Comparison of ENCODE assay signal across 1 cellular context in the genomic region with DNA sequence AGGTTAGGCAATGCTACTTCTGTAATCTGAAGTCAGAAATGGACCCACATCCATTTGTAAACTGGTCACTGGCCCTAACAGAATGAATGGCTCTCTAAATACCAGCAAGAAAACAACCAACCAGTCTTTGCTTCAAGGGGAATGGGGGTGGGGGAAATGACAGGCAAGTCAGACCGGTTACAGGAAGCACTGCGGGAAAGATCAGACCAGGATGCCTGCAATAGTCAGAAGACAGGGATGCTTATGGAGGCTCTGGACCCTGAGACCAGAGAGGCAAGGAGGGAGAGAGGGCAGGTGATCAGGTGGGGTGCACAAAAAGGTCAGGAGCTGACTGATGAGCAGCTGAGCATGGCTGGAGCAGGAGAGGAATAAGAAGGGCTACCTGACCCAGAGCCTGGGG.
TF ChIP-seq lines count a peak whose summit lies in the region.

No MANE protein-coding gene starts in this region.

TF ChIP-seq in SK-N-SH, 30 proteins besides CTCF, POLR2A, EP300 and RAD21:
- TF ChIP-seq YY1 (IDR thresholded peaks at IDR 0.05; ENCODE audit: low read depth) = no peak
- no peak for TF ChIP-seq NFIC (IDR thresholded peaks at IDR 0.05; ENCODE audit: borderline replicate concordance)
- TF ChIP-seq, protein P1, sequence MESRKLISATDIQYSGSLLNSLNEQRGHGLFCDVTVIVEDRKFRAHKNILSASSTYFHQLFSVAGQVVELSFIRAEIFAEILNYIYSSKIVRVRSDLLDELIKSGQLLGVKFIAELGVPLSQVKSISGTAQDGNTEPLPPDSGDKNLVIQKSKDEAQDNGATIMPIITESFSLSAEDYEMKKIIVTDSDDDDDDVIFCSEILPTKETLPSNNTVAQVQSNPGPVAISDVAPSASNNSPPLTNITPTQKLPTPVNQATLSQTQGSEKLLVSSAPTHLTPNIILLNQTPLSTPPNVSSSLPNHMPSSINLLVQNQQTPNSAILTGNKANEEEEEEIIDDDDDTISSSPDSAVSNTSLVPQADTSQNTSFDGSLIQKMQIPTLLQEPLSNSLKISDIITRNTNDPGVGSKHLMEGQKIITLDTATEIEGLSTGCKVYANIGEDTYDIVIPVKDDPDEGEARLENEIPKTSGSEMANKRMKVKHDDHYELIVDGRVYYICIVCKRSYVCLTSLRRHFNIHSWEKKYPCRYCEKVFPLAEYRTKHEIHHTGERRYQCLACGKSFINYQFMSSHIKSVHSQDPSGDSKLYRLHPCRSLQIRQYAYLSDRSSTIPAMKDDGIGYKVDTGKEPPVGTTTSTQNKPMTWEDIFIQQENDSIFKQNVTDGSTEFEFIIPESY (IDR thresholded peaks at IDR 0.05; ENCODE audit: borderline replicate concordance, low read depth) = no peak
- TF ChIP-seq TCF12 (IDR thresholded peaks at IDR 0.05) = no peak
- TF ChIP-seq ELF1 (IDR thresholded peaks at IDR 0.05) = no peak
- no peak for TF ChIP-seq MEF2A (IDR thresholded peaks at IDR 0.05; ENCODE audit: borderline replicate concordance, low read depth)
- TF ChIP-seq SIN3A (IDR thresholded peaks at IDR 0.05; ENCODE audit: borderline replicate concordance, low read depth, low read length) = no peak
- no peak for TF ChIP-seq MXI1 (IDR thresholded peaks at IDR 0.05; ENCODE audit: low read depth, low read length)
- TF ChIP-seq CHD2 (IDR thresholded peaks at IDR 0.05; ENCODE audit: low read length, partially characterized antibody) = no peak
- no peak for TF ChIP-seq RFX5 (IDR thresholded peaks at IDR 0.05; ENCODE audit: low read length)
- no peak for TF ChIP-seq GABPA (IDR thresholded peaks at IDR 0.05; ENCODE audit: low read depth)
- TF ChIP-seq, protein P2, sequence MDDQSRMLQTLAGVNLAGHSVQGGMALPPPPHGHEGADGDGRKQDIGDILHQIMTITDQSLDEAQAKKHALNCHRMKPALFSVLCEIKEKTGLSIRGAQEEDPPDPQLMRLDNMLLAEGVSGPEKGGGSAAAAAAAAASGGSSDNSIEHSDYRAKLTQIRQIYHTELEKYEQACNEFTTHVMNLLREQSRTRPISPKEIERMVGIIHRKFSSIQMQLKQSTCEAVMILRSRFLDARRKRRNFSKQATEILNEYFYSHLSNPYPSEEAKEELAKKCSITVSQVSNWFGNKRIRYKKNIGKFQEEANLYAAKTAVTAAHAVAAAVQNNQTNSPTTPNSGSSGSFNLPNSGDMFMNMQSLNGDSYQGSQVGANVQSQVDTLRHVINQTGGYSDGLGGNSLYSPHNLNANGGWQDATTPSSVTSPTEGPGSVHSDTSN (IDR thresholded peaks at IDR 0.05) = no peak
- no peak for TF ChIP-seq FOXM1 (IDR thresholded peaks at IDR 0.05; ENCODE audit: low read depth)
- no peak for TF ChIP-seq USF1 (IDR thresholded peaks at IDR 0.05; ENCODE audit: borderline replicate concordance, low read depth)
